In genomic region chr11:87036756-87037449, GRCh38 we compare ENCODE assay signal across 7 cellular contexts. TPM values are rescaled to one million over a fixed set of nuclear protein-coding genes. Genes with fewer than 3 reads are reported as not detected.
A peak's percentile ranks its signal among the peaks of the same experiment; 100 is the strongest.
DNase-seq lines count a peak whose midpoint lies in the region; ATAC-seq and TF ChIP-seq lines count a peak whose summit lies in the region.

No MANE protein-coding gene starts in this region.

- peaks cover 10% of the 10 kb centered on the region for H3K4me1 ChIP-seq in effector memory CD4-positive, alpha-beta T cell (ENCODE audit: control insufficient read depth, insufficient read depth, low read length, poor library complexity, severe bottlenecking)
- peaks cover 11 to 15% of the 10 kb centered on the region in 2 donors for H3K4me1 ChIP-seq in naive thymus-derived CD4-positive, alpha-beta T cell (ENCODE audit: control insufficient read depth in 2 of 2, insufficient read depth in 2 of 2, low read length in 2 of 2)

- peak overlapping the region; percentile 8 to 94 (median 77) for H3K27ac Mint-ChIP-seq in naive thymus-derived CD4-positive, alpha-beta T cell

- POLR2A ChIA-PET in naive thymus-derived CD4-positive, alpha-beta T cell (lab: Charles Lee) = interaction anchor here (1.0 kb wide), 1 partner anchor 204 kb away, joined by 3 read pairs; no protein-coding TSS in a partner anchor

- TF ChIP-seq CTCF in GM12864 (IDR thresholded peaks at IDR 0.05; ENCODE audit: low read depth, low read length, missing control alignments) = no peak

- ATAC-seq in GM21786 (IDR thresholded peaks at IDR 0.05; ENCODE audit: unreplicated experiment) = peak; percentile 5
- ATAC-seq in naive thymus-derived CD4-positive, alpha-beta T cell = no peak

- H3K36me3 Mint-ChIP-seq in naive thymus-derived CD4-positive, alpha-beta T cell = peaks cover 0 to 17% (median 9%) of the 10 kb centered on the region in 5 donors

- H3K27ac ChIP-seq in effector memory CD4-positive, alpha-beta T cell (ENCODE audit: insufficient read depth, low read length, poor library complexity, severe bottlenecking) = peak overlapping the region; percentile 36
- peak overlapping the region; percentile 58 for H3K27ac ChIP-seq in naive thymus-derived CD4-positive, alpha-beta T cell (ENCODE audit: low read depth, low read length)

- intact Hi-C loops in naive thymus-derived CD4-positive, alpha-beta T cell (cut with micrococcal nuclease) = loop anchor here (1.0 to 10.0 kb wide), 9 partner anchors 44 to 1300 kb away; partner anchors contain the start of genes CTSC (in 1 of the 2), EED (in 1 of the 2), HIKESHI (in 1 of the 2) and ME3 (in 1 of the 2)

- peak overlapping the region; percentile 87 for H3K4me3 ChIP-seq in GM12864 (ENCODE audit: low read depth, low read length)
- peak overlapping the region; percentile 95 for H3K4me3 ChIP-seq in effector memory CD4-positive, alpha-beta T cell (ENCODE audit: insufficient read depth, low read depth, low read length, poor library complexity, severe bottlenecking)
- peak overlapping the region; percentile 97 for H3K4me3 ChIP-seq in naive thymus-derived CD4-positive, alpha-beta T cell (ENCODE audit: low read length)

- peaks cover 0 to 23% (median 0%) of the 10 kb centered on the region in 5 donors for H3K27me3 Mint-ChIP-seq in naive thymus-derived CD4-positive, alpha-beta T cell

- peaks cover 0 to 4% (median 0%) of the 10 kb centered on the region in 11 donors for H3K9me3 Mint-ChIP-seq in naive thymus-derived CD4-positive, alpha-beta T cell

- peaks cover 37 to 60% (median 51%) of the 10 kb centered on the region in 7 donors for H3K4me1 Mint-ChIP-seq in naive thymus-derived CD4-positive, alpha-beta T cell

- no peaks in the 10 kb centered on the region for H3K36me3 ChIP-seq in effector memory CD4-positive, alpha-beta T cell (ENCODE audit: control insufficient read depth, insufficient read depth, low read length)
- H3K36me3 ChIP-seq in naive thymus-derived CD4-positive, alpha-beta T cell (ENCODE audit: control insufficient read depth in 2 of 3, insufficient read depth in 3 of 3, low read length in 3 of 3) = peaks cover 0 to 4% (median 0%) of the 10 kb centered on the region in 3 experiments

- DNase-seq in GM12864 (ENCODE audit: low read depth) (no peak), OCI-M1 (lab: John Stamatoyannopoulos, UW) (peak; percentile 92), NCI-H1694 treated with DMSO at 0.1 percent for 48 hours (lab: John Stamatoyannopoulos, UW) (no peak), T1000 (lab: John Stamatoyannopoulos, UW) (no peak)
- DNase-seq in effector memory CD4-positive, alpha-beta T cell = no peak
- no peak for DNase-seq in naive thymus-derived CD4-positive, alpha-beta T cell

- CTCF ChIA-PET in naive thymus-derived CD4-positive, alpha-beta T cell (lab: Charles Lee) = interaction anchor here (0.9 to 1.1 kb wide), 2 partner anchors 11 to 24 kb away, joined by 3 to 6 read pairs; no protein-coding TSS in a partner anchor

- no peaks in the 10 kb centered on the region for H3K27me3 ChIP-seq in effector memory CD4-positive, alpha-beta T cell (replicated peaks; ENCODE audit: control insufficient read depth, insufficient read depth, low read length, poor library complexity, severe bottlenecking)
- H3K27me3 ChIP-seq in naive thymus-derived CD4-positive, alpha-beta T cell (ENCODE audit: control insufficient read depth in 2 of 2, insufficient read depth in 2 of 2, low read length in 2 of 2) = no peaks in the 10 kb centered on the region

- H3K4me3 Mint-ChIP-seq in naive thymus-derived CD4-positive, alpha-beta T cell = peak overlapping the region; percentile 92 to 99 (median 97)

- no peaks in the 10 kb centered on the region for H3K9me3 ChIP-seq in effector memory CD4-positive, alpha-beta T cell (ENCODE audit: control insufficient read depth, low read length)
- no peaks in the 10 kb centered on the region for H3K9me3 ChIP-seq in naive thymus-derived CD4-positive, alpha-beta T cell (ENCODE audit: control insufficient read depth in 2 of 3, low read length in 3 of 3)

RNA-seq across cellular contexts. Expression of gene TMEM135, which starts 0.8 kb away (rescaled TPM):
- 10 to 100 TPM in 4 of 5 experiments, 1 to 10 TPM in 1; 8.3 to 26.8 (median 12.8) TPM for total RNA-seq in naive thymus-derived CD4-positive, alpha-beta T cell
- polyA plus RNA-seq in naive thymus-derived CD4-positive, alpha-beta T cell = 1 to 10 TPM; 3.4 to 6.8 TPM
